ENCODE assay signal across 1 cellular context in the genomic region with DNA sequence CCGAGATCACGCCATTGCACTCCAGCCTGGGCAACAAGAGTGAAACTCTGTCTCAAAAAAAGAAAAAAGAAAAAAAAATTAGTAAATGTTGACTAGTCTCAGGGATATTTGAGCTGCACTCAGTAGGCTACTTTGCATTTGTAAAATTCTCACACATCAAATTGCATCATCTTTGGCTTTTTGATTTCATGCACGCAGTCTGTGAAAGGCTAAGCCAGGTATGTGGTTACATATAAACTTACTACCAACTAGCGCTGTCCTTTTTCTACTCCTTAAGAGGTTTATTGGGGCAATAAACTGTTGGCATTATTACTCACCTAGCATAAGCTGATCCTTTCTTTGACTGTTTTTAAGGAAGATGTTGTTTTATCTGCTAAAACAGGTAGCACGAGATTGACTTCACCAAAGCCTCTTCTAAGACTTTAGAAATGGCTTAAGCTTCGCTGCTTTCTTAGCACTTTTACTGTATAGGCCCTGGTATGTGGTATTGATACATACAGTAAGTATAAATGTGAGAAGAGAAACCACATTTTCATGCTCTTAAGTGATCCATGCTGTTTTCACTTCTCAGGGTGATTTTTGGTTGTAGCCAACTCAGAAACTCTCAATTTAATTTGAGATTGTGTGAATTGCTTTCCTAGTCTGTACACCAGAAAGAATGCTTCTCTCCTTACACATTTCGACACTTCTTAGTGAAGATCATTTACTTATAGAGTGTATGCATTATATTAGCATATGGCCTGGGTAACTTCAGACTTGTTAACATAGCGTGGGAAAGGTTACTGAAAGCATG.
TF ChIP-seq lines count a peak whose summit lies in the region.

No MANE protein-coding gene starts in this region.

TF ChIP-seq in GM12878, 131 proteins besides CTCF, POLR2A, EP300 and RAD21 (continued from another document and continues in another):
- TF ChIP-seq ZNF592 (IDR thresholded peaks at IDR 0.05) (0 out of 2 replicates have a peak, but pooled peaks have one; percentile 40), TCF12 (IDR thresholded peaks at IDR 0.05; ENCODE audit: low read depth, low read length) (peak; percentile 23; the same call in 1 of the 2 replicates), ATF7 (IDR thresholded peaks at IDR 0.05; ENCODE audit: low read depth) (peak; percentile 36; the same call in 1 of the 2 replicates), MEF2B (IDR thresholded peaks at IDR 0.05; ENCODE audit: partially characterized antibody, poor library complexity, severe bottlenecking) (peak; percentile 66), FOS (IDR thresholded peaks at IDR 0.05; ENCODE audit: borderline replicate concordance, extremely low read depth, insufficient read length) (no peak), ZBED1 (IDR thresholded peaks at IDR 0.05; ENCODE audit: borderline replicate concordance) (peak; percentile 55), MTA3 (IDR thresholded peaks at IDR 0.05; ENCODE audit: borderline replicate concordance, low read length) (peak; percentile 80; the same call in 1 of the 2 replicates), NR2C2 (IDR thresholded peaks at IDR 0.05; ENCODE audit: borderline replicate concordance, control insufficient read depth, insufficient read length, low read depth) (no peak), ZBTB11 (CRISPR knock-in tag; IDR thresholded peaks at IDR 0.05) (no peak), IKZF1 (conservative IDR thresholded peaks at IDR 0.05) (peak; percentile 41; the same call in 1 of the 2 replicates), ZNF687 (IDR thresholded peaks at IDR 0.05) (peak; percentile 52; the same call in 1 of the 2 replicates), EED (IDR thresholded peaks at IDR 0.05; ENCODE audit: low read depth) (peak; percentile 6; the same call in 1 of the 2 replicates), DPF2 (IDR thresholded peaks at IDR 0.05) (peak; percentile 48; the same call in 1 of the 2 replicates), MTA2 (IDR thresholded peaks at IDR 0.05; ENCODE audit: low read depth) (peak; percentile 73), NFIC (IDR thresholded peaks at IDR 0.05; ENCODE audit: low read depth, low read length) (peak; percentile 79), FOXM1 (IDR thresholded peaks at IDR 0.05; ENCODE audit: low read depth, low read length) (peak; percentile 51; the same call in 1 of the 2 replicates), ZBTB40 (IDR thresholded peaks at IDR 0.05; ENCODE audit: borderline replicate concordance) (no peak), GATAD2B (conservative IDR thresholded peaks at IDR 0.05; ENCODE audit: low read depth) (peak; percentile 36; the same call in 1 of the 2 replicates), ZNF217 (IDR thresholded peaks at IDR 0.05) (peak; percentile 85), IKZF2 (IDR thresholded peaks at IDR 0.05) (peak in 1 of 2 experiments; percentile 49; a peak in 2 of 4 replicates), NBN (IDR thresholded peaks at IDR 0.05) (0 out of 2 replicates have a peak, but pooled peaks have one; percentile 32), JUND (IDR thresholded peaks at IDR 0.05; ENCODE audit: low read depth, low read length) (no peak), ZNF24 (IDR thresholded peaks at IDR 0.05) (peak; percentile 26; the same call in 1 of the 2 replicates), SIX5 (IDR thresholded peaks at IDR 0.05; ENCODE audit: low read depth, low read length, severe bottlenecking) (no peak), STAT1 (conservative IDR thresholded peaks at IDR 0.05) (no peak), NR2F1 (conservative IDR thresholded peaks at IDR 0.05) (peak; percentile 53; the same call in 1 of the 2 replicates), SMC3 (IDR thresholded peaks at IDR 0.05; ENCODE audit: borderline replicate concordance, low read length) (no peak), BCL3 (IDR thresholded peaks at IDR 0.05; ENCODE audit: borderline replicate concordance, insufficient read depth, low read depth, low read length, poor library complexity, severe bottlenecking) (peak; percentile 82), BHLHE40 (IDR thresholded peaks at IDR 0.05; ENCODE audit: borderline replicate concordance in 1 of 2, low read depth in 2 of 2, low read length in 1 of 2) (peak; percentile 73 to 74; a peak in 3 of 4 replicates)
- TF ChIP-seq, protein P1, sequence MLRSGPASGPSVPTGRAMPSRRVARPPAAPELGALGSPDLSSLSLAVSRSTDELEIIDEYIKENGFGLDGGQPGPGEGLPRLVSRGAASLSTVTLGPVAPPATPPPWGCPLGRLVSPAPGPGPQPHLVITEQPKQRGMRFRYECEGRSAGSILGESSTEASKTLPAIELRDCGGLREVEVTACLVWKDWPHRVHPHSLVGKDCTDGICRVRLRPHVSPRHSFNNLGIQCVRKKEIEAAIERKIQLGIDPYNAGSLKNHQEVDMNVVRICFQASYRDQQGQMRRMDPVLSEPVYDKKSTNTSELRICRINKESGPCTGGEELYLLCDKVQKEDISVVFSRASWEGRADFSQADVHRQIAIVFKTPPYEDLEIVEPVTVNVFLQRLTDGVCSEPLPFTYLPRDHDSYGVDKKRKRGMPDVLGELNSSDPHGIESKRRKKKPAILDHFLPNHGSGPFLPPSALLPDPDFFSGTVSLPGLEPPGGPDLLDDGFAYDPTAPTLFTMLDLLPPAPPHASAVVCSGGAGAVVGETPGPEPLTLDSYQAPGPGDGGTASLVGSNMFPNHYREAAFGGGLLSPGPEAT (IDR thresholded peaks at IDR 0.05; ENCODE audit: low read depth) = peak; percentile 39; the same call in 1 of the 2 replicates
